In the genomic region with DNA sequence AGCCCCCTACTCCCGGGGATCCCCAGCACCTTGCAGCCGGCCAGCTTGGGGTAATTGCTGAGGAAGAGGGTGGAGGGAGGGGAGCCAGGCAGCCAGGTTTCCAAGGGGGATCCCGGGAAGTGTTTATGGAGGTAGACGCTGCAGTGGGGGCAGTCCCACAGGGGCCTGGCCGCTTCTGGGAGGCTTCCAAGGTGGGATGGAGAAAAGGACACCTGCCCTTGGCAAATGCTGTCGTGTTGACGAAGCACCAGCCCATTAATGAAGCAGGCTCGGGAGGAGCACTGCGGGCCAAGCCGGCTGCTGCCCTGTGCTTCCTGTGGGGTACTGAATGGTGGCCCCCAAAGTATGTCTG, we compare ENCODE assay signal across 12 cellular contexts.
A peak's percentile ranks its signal among the peaks of the same experiment; 100 is the strongest.
DNase-seq lines count a peak whose midpoint lies in the region; ATAC-seq and TF ChIP-seq lines count a peak whose summit lies in the region.
"Had no signal": no experiment of that assay in that cellular context is flagged by ENCODE, and none has a peak within 500 bp of the region (broad histone marks: within the 10 kb centered on the region; RNA-seq: fewer than 3 reads in every experiment).

No MANE protein-coding gene starts in this region.

- dilution Hi-C loops in IMR-90 (cut with HindIII; ENCODE audit: low sequenced_read_pairs, unreplicated experiment), result no loop called here

- H4K5ac ChIP-seq in IMR-90 (ENCODE audit: low read depth, low read length), result no peak overlapping the region

- H3K4me3 ChIP-seq in IMR-90 (ENCODE audit: insufficient read depth, low read depth, low read length) (no peak overlapping the region), SJCRH30 (peak overlapping the region; percentile 50), hepatocyte (no peak overlapping the region), stomach smooth muscle (ENCODE audit: low read length in 2 of 2) (no peak overlapping the region)
- H3K4me3 ChIP-seq: GM12878 had no signal

- peaks cover 25% of the 10 kb centered on the region for H3K27me3 ChIP-seq in IMR-90 (ENCODE audit: control insufficient read depth, insufficient read depth, low read length)
- no peaks in the 10 kb centered on the region for H3K27me3 ChIP-seq in SJCRH30
- peaks cover 18% of the 10 kb centered on the region for H3K27me3 ChIP-seq in hepatocyte
- H3K27me3 ChIP-seq in stomach smooth muscle (ENCODE audit: control insufficient read depth in 1 of 2, insufficient read depth in 2 of 2, low read length in 2 of 2), result peaks cover 0 to under 1% of the 10 kb centered on the region in 2 donors

- H3K79me2 ChIP-seq in hepatocyte, result no peaks in the 10 kb centered on the region

- no peak overlapping the region for H4K91ac ChIP-seq in IMR-90 (ENCODE audit: insufficient read depth, low read depth, low read length)

- CTCF ChIA-PET in IMR-90 (lab: Yijun Ruan, JAX), result no interaction called here

- H2BK15ac ChIP-seq in IMR-90 (ENCODE audit: low read depth, low read length), result no peak overlapping the region

- no CpG with 5 or more reads among the region's 10 CpGs for WGBS in IMR-90 (ENCODE audit: extremely low coverage in 2 of 2, insufficient read length in 1 of 2), 2 experiments
- WGBS in hepatocyte (ENCODE audit: low lambda C conversion rate, missing lambda C conversion rate), result 91% methylated on average over 9 of the region's 10 CpGs

- BruUV-seq in IMR-90 (replicated peaks; lab: Mats Ljungman, UMichigan), result no TSS peak

- no peaks in the 10 kb centered on the region for H3K9me2 ChIP-seq in hepatocyte (replicated peaks; ENCODE audit: insufficient read depth)

- H3K9ac ChIP-seq in IMR-90 (ENCODE audit: low read depth, low read length) (no peak overlapping the region), stomach smooth muscle (ENCODE audit: low read length in 2 of 2) (no peak overlapping the region)

- intact Hi-C loops in IMR-90 (cut with micrococcal nuclease), result no loop called here

- H4K20me1 ChIP-seq in IMR-90 (ENCODE audit: insufficient read depth, low read length), result no peaks in the 10 kb centered on the region
- no peaks in the 10 kb centered on the region for H4K20me1 ChIP-seq in hepatocyte (ENCODE audit: insufficient read depth, poor library complexity, severe bottlenecking)

- H2BK20ac ChIP-seq in IMR-90 (ENCODE audit: low read depth, low read length), result no peak overlapping the region

- no peak overlapping the region for H3K23ac ChIP-seq in IMR-90 (ENCODE audit: low read depth, low read length)

- H3K4ac ChIP-seq in IMR-90 (ENCODE audit: low read depth, low read length), result no peak overlapping the region

- H3K79me1 ChIP-seq in IMR-90 (ENCODE audit: low read depth in 1 of 2, low read length in 2 of 2), result no peaks in the 10 kb centered on the region

- no peak for DNase-seq in IMR-90
- DNase-seq in SJCRH30, result no peak
- DNase-seq in hepatocyte (ENCODE audit: low spot score), result no peak
- no peak for DNase-seq in GM19238 (ENCODE audit: insufficient read length, low spot score)
- no peak for DNase-seq in A172 (ENCODE audit: low spot score)
- no peak for DNase-seq in activated CD4-positive, alpha-beta T cell treated with anti-CD3 and anti-CD28 coated beads for 4 hours
- DNase-seq: CD4-positive, alpha-beta memory T cell; NCI-H1105 had no signal

- TF ChIP-seq POLR2A in IMR-90 (IDR thresholded peaks at IDR 0.05; ENCODE audit: low read depth, low read length), result no peak

- H3K18ac ChIP-seq in IMR-90 (ENCODE audit: low read depth, low read length), result no peak overlapping the region

- H3K27ac ChIP-seq in IMR-90 (ENCODE audit: insufficient read depth, low read length) (no peak overlapping the region), SJCRH30 (no peak overlapping the region), hepatocyte (no peak overlapping the region), stomach smooth muscle (ENCODE audit: low read length) (peak overlapping the region; percentile 31)

- no peak overlapping the region for H3K14ac ChIP-seq in IMR-90 (replicated peaks; ENCODE audit: low read depth, low read length)

- H2BK5ac ChIP-seq in IMR-90 (ENCODE audit: low read depth, low read length, poor library complexity, severe bottlenecking), result no peak overlapping the region

- H2AK5ac ChIP-seq in IMR-90 (ENCODE audit: low read depth, low read length), result no peak overlapping the region

- H2AK9ac ChIP-seq in IMR-90 (replicated peaks; ENCODE audit: low read depth, low read length, poor library complexity), result no peak overlapping the region

- no peak for ATAC-seq in IMR-90 (ENCODE audit: low read depth)
- ATAC-seq: activated CD4-positive, CD25-positive, alpha-beta regulatory T cell treated with anti-CD3 and anti-CD28 coated beads, Interleukin-2, amount 50 U/mL, for 24 hours had no signal

- in situ Hi-C loops in IMR-90 (cut with MboI; ENCODE audit: low sequenced_read_pairs), result no loop called here

- TF ChIP-seq CTCF in IMR-90 (conservative IDR thresholded peaks at IDR 0.05; ENCODE audit: low read depth, low read length) (no peak), hepatocyte (IDR thresholded peaks at IDR 0.05; ENCODE audit: poor library complexity) (no peak)

- H3K36me3 ChIP-seq in IMR-90 (ENCODE audit: control insufficient read depth, insufficient read depth, low read length) (no peaks in the 10 kb centered on the region), SJCRH30 (no peaks in the 10 kb centered on the region), hepatocyte (replicated peaks; ENCODE audit: insufficient read depth, low read depth) (no peaks in the 10 kb centered on the region), stomach smooth muscle (ENCODE audit: control insufficient read depth in 2 of 2, insufficient read depth in 2 of 2, low read length in 2 of 2) (no peaks in the 10 kb centered on the region)
- H3K36me3 ChIP-seq: upper lobe of left lung had no signal

- peaks cover 8% of the 10 kb centered on the region for H3K9me3 ChIP-seq in IMR-90 (ENCODE audit: control insufficient read depth, insufficient read depth, low read length)
- H3K9me3 ChIP-seq in SJCRH30 (replicated peaks), result no peaks in the 10 kb centered on the region
- H3K9me3 ChIP-seq in hepatocyte (ENCODE audit: low read depth), result no peaks in the 10 kb centered on the region
- no peaks in the 10 kb centered on the region for H3K9me3 ChIP-seq in stomach smooth muscle (ENCODE audit: control insufficient read depth in 2 of 2, low read length in 2 of 2)
- H3K9me3 ChIP-seq: upper lobe of left lung had no signal

- no peak for TF ChIP-seq RAD21 in IMR-90 (IDR thresholded peaks at IDR 0.05; ENCODE audit: low read length)

- POLR2A ChIA-PET in IMR-90 (lab: Charles Lee; ENCODE audit: unreplicated experiment), result no interaction called here

- no peak overlapping the region for H3K56ac ChIP-seq in IMR-90 (ENCODE audit: extremely low read depth, insufficient read depth, low read length)

- H3K4me1 ChIP-seq in IMR-90 (ENCODE audit: control insufficient read depth, insufficient read depth, low read length) (peaks cover 4% of the 10 kb centered on the region), SJCRH30 (no peaks in the 10 kb centered on the region), hepatocyte (ENCODE audit: insufficient read depth) (peaks cover 22% of the 10 kb centered on the region), stomach smooth muscle (ENCODE audit: control insufficient read depth, insufficient read depth, low read length) (peaks cover 39% of the 10 kb centered on the region)

- no peak overlapping the region; a peak in 1 of 4 replicates for H4K8ac ChIP-seq in IMR-90 (ENCODE audit: low read depth in 2 of 2, low read length in 2 of 2)

- no peak overlapping the region for H2BK120ac ChIP-seq in IMR-90 (ENCODE audit: low read depth, low read length)

- H2AFZ ChIP-seq in IMR-90 (replicated peaks; ENCODE audit: low read length, poor library complexity) (peak overlapping the region; percentile 87), hepatocyte (no peak overlapping the region)

- H3K9me1 ChIP-seq in IMR-90 (ENCODE audit: insufficient read depth, low read length), result no peaks in the 10 kb centered on the region

- H3K4me2 ChIP-seq in IMR-90 (ENCODE audit: low read depth, low read length) (no peak overlapping the region), hepatocyte (peak overlapping the region; percentile 61)

TF ChIP-seq in IMR-90, 13 proteins besides CTCF, POLR2A, EP300 and RAD21:
- no peak for TF ChIP-seq MAZ (IDR thresholded peaks at IDR 0.05; ENCODE audit: borderline replicate concordance, low read depth, low read length)
- TF ChIP-seq, protein P1, sequence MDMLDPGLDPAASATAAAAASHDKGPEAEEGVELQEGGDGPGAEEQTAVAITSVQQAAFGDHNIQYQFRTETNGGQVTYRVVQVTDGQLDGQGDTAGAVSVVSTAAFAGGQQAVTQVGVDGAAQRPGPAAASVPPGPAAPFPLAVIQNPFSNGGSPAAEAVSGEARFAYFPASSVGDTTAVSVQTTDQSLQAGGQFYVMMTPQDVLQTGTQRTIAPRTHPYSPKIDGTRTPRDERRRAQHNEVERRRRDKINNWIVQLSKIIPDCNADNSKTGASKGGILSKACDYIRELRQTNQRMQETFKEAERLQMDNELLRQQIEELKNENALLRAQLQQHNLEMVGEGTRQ (IDR thresholded peaks at IDR 0.05; ENCODE audit: low read depth, low read length), result no peak
- TF ChIP-seq MXI1 (IDR thresholded peaks at IDR 0.05; ENCODE audit: borderline replicate concordance, low read depth, low read length), result no peak
- no peak for TF ChIP-seq MAFK (IDR thresholded peaks at IDR 0.05; ENCODE audit: low read depth, low read length)
- no peak for TF ChIP-seq RCOR1 (IDR thresholded peaks at IDR 0.05; ENCODE audit: insufficient replicate concordance, low read length)
- no peak for TF ChIP-seq NFE2L2 (IDR thresholded peaks at IDR 0.05; ENCODE audit: low read depth, low read length)
- no peak for TF ChIP-seq CHD1 (IDR thresholded peaks at IDR 0.05; ENCODE audit: low read depth, low read length)
- no peak for TF ChIP-seq CEBPB (IDR thresholded peaks at IDR 0.05; ENCODE audit: low read depth, low read length)
- TF ChIP-seq, protein P2, sequence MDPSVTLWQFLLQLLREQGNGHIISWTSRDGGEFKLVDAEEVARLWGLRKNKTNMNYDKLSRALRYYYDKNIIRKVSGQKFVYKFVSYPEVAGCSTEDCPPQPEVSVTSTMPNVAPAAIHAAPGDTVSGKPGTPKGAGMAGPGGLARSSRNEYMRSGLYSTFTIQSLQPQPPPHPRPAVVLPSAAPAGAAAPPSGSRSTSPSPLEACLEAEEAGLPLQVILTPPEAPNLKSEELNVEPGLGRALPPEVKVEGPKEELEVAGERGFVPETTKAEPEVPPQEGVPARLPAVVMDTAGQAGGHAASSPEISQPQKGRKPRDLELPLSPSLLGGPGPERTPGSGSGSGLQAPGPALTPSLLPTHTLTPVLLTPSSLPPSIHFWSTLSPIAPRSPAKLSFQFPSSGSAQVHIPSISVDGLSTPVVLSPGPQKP (IDR thresholded peaks at IDR 0.05; ENCODE audit: borderline replicate concordance, low read depth, low read length), result no peak
- TF ChIP-seq RFX5 (IDR thresholded peaks at IDR 0.05; ENCODE audit: low read depth, low read length), result no peak
- no peak for TF ChIP-seq FOS (IDR thresholded peaks at IDR 0.05; ENCODE audit: low read depth, low read length)
- no peak for TF ChIP-seq BHLHE40 (IDR thresholded peaks at IDR 0.05; ENCODE audit: low read depth, low read length)
- no peak for TF ChIP-seq SMC3 (IDR thresholded peaks at IDR 0.05; ENCODE audit: low read depth, low read length)
